ENCODE assay signal across 8 cellular contexts in genomic region chr9:132670359-132670815, GRCh38. TPM values are rescaled to one million over a fixed set of nuclear protein-coding genes. Genes with fewer than 3 reads are reported as not detected.
DNase-seq lines count a peak whose midpoint lies in the region; ATAC-seq and TF ChIP-seq lines count a peak whose summit lies in the region.

Gene GTF3C4, plus strand, starts transcription at chr9:132670464. Its CDS starts 135 bp downstream, at chr9:132670599.

- POLR2A ChIA-PET in SK-N-SH (lab: Yijun Ruan, JAX) = interaction anchor here (1.0 to 3.5 kb wide), 4 partner anchors 18 to 463 kb away, joined by 3 to 32 read pairs (median 4); partner anchors contain the start of gene SETX

- H3K36me3 ChIP-seq in SK-N-SH (replicated peaks in 1 of 2; ENCODE audit: control insufficient read depth in 1 of 2, insufficient read depth in 2 of 2, low read length in 1 of 2) (peaks cover 4 to 8% of the 10 kb centered on the region in 2 experiments), trophoblast cell (ENCODE audit: control insufficient read depth in 1 of 2, insufficient read depth in 2 of 2, low read length in 2 of 2) (no peaks in the 10 kb centered on the region), transverse colon (no peaks in the 10 kb centered on the region)

- H2AK5ac ChIP-seq in trophoblast cell (ENCODE audit: low read length) = peak within 1 kb of the TSS; percentile 84

- H3K4ac ChIP-seq in trophoblast cell (ENCODE audit: low read depth, low read length) = peak within 1 kb of the TSS; percentile 87

- H3K9ac ChIP-seq in SK-N-SH (peak within 1 kb of the TSS; percentile 95), trophoblast cell (ENCODE audit: low read length) (peak within 1 kb of the TSS; percentile 97)

- peak; percentile 51 for ATAC-seq in GM21619 (IDR thresholded peaks at IDR 0.05; ENCODE audit: unreplicated experiment)
- peak; percentile 94 for ATAC-seq in Right ventricle myocardium superior (ENCODE audit: poor library complexity)

- H3K79me1 ChIP-seq in trophoblast cell (ENCODE audit: low read length) = peaks cover 13% of the 10 kb centered on the region

- no CpG with 5 or more reads among the region's 52 CpGs for WGBS in SK-N-SH (ENCODE audit: low lambda C conversion rate)
- WGBS in trophoblast cell (ENCODE audit: extremely low coverage, insufficient coverage, insufficient read length) = no CpG with 5 or more reads among the region's 52 CpGs
- 1% methylated on average over 24 of the region's 52 CpGs; no CpG with 5 or more reads in 1 of the 2 donors for WGBS in transverse colon (ENCODE audit: low coverage in 1 of 2), 2 donors

- in situ Hi-C loops in transverse colon (cut with MboI; ENCODE audit: low pct_ligation_motif_present in 1 of 4, low pct_unique_long_range_greater_than_20kb in 1 of 4, low sequenced_read_pairs in 3 of 4) = no loop called here

- H3K4me3 Mint-ChIP-seq in activated naive CD8-positive, alpha-beta T cell = peak within 1 kb of the TSS; percentile 93

- H4K20me1 ChIP-seq in SK-N-SH (ENCODE audit: insufficient read depth) = peaks cover 41% of the 10 kb centered on the region

- peaks cover 60% of the 10 kb centered on the region for H3K4me1 Mint-ChIP-seq in activated naive CD8-positive, alpha-beta T cell (ENCODE audit: low read depth)

- H2BK12ac ChIP-seq in trophoblast cell (ENCODE audit: low read length) = no peak within 1 kb of the TSS

- H3K9me3 ChIP-seq in SK-N-SH (no peaks in the 10 kb centered on the region), trophoblast cell (ENCODE audit: insufficient read depth, low read depth, low read length) (no peaks in the 10 kb centered on the region), transverse colon (no peaks in the 10 kb centered on the region)

- TF ChIP-seq RAD21 in Ishikawa (IDR thresholded peaks at IDR 0.05; ENCODE audit: low read depth) (no peak), SK-N-SH (IDR thresholded peaks at IDR 0.05; ENCODE audit: low read length) (no peak)

- H3K79me2 ChIP-seq in SK-N-SH (ENCODE audit: insufficient read depth) (peaks cover 89% of the 10 kb centered on the region), trophoblast cell (ENCODE audit: control insufficient read depth, insufficient read depth, low read length, poor library complexity) (peaks cover 16% of the 10 kb centered on the region)

- peak within 1 kb of the TSS; percentile 97 for H2AFZ ChIP-seq in SK-N-SH (ENCODE audit: low read depth)
- H2AFZ ChIP-seq in trophoblast cell (ENCODE audit: insufficient read depth, low read length, poor library complexity) = peak within 1 kb of the TSS; percentile 94

- no peaks in the 10 kb centered on the region for H3K27me3 Mint-ChIP-seq in activated naive CD8-positive, alpha-beta T cell

- H3K36me3 Mint-ChIP-seq in activated naive CD8-positive, alpha-beta T cell = peaks cover 4% of the 10 kb centered on the region

- no peaks in the 10 kb centered on the region for H3K9me3 Mint-ChIP-seq in activated naive CD8-positive, alpha-beta T cell (ENCODE audit: low read depth)

- peak within 1 kb of the TSS; percentile 92 for H3K27ac Mint-ChIP-seq in activated naive CD8-positive, alpha-beta T cell

- CTCF ChIA-PET in SK-N-SH (lab: Yijun Ruan, JAX) = interaction anchor here (0.7 to 4.8 kb wide), 11 partner anchors 9 to 411 kb away, joined by 3 to 37 read pairs (median 3); partner anchors contain the start of genes BARHL1 and CFAP77

- H3K4me2 ChIP-seq in SK-N-SH (peak within 1 kb of the TSS; percentile 97), trophoblast cell (ENCODE audit: low read length) (peak within 1 kb of the TSS; percentile 88)

- H3K27me3 ChIP-seq in SK-N-SH (ENCODE audit: insufficient read depth) (no peaks in the 10 kb centered on the region), trophoblast cell (ENCODE audit: insufficient read depth, low read length) (no peaks in the 10 kb centered on the region), transverse colon (no peaks in the 10 kb centered on the region)

- peak within 1 kb of the TSS; percentile 96 for H3K18ac ChIP-seq in trophoblast cell (ENCODE audit: low read length)

- no peak within 1 kb of the TSS for H3K23ac ChIP-seq in trophoblast cell (ENCODE audit: low read length)

- H3K4me3 ChIP-seq in SK-N-SH (ENCODE audit: low read depth in 2 of 2, low read length in 1 of 2) (peak within 1 kb of the TSS; percentile 97 to 98), trophoblast cell (ENCODE audit: low read depth, low read length) (peak within 1 kb of the TSS; percentile 94), transverse colon (peak within 1 kb of the TSS; percentile 73 to 100 (median 90))

- no peak for TF ChIP-seq POLR2A in transverse colon (IDR thresholded peaks at IDR 0.05)

- H3K9me2 ChIP-seq in SK-N-SH = no peaks in the 10 kb centered on the region

- no peak for TF ChIP-seq EP300 in Ishikawa (IDR thresholded peaks at IDR 0.05; ENCODE audit: borderline replicate concordance)
- 0 out of 4 replicates have a peak, but pooled peaks of 1 of the 2 experiments have one; percentile 24 for TF ChIP-seq EP300 in SK-N-SH (IDR thresholded peaks at IDR 0.05; ENCODE audit: borderline replicate concordance in 1 of 2, low read depth in 1 of 2, low read length in 1 of 2)
- no peak for TF ChIP-seq EP300 in transverse colon (IDR thresholded peaks at IDR 0.05; ENCODE audit: low read depth)

- peak within 1 kb of the TSS; percentile 94 for H3K14ac ChIP-seq in trophoblast cell (ENCODE audit: low read length)

- TF ChIP-seq CTCF in SK-N-SH (IDR thresholded peaks at IDR 0.05) (no peak), transverse colon (IDR thresholded peaks at IDR 0.05) (peak in 1 of 5 experiments; percentile 5)

- DNase-seq in DMS53 treated with DMSO at 0.1 percent for 48 hours (lab: John Stamatoyannopoulos, UW; ENCODE audit: unreplicated experiment) (peak; percentile 60), SK-N-SH (peak; percentile 94), Right ventricle myocardium superior (peak; percentile 92), trophoblast cell (peak; percentile 53 to 81), transverse colon (peak; percentile 87)

- H4K91ac ChIP-seq in trophoblast cell (ENCODE audit: low read depth, low read length) = peak within 1 kb of the TSS; percentile 95

- H2BK120ac ChIP-seq in trophoblast cell (ENCODE audit: insufficient read depth, low read length, poor library complexity) = peak within 1 kb of the TSS; percentile 90

- peaks cover 6% of the 10 kb centered on the region for H3F3A ChIP-seq in SK-N-SH (replicated peaks; ENCODE audit: insufficient read depth)

- peak within 1 kb of the TSS; percentile 96 for H4K12ac ChIP-seq in trophoblast cell (ENCODE audit: low read depth, low read length)

- peaks cover 0 to 15% of the 10 kb centered on the region in 2 experiments; a peak in 2 of 4 replicates for H3K4me1 ChIP-seq in SK-N-SH (ENCODE audit: control insufficient read depth in 1 of 2, insufficient read depth in 2 of 2, low read depth in 1 of 2, low read length in 1 of 2)
- peaks cover 2% of the 10 kb centered on the region in 2 experiments for H3K4me1 ChIP-seq in trophoblast cell (ENCODE audit: control insufficient read depth in 1 of 2, insufficient read depth in 2 of 2, low read length in 2 of 2)
- H3K4me1 ChIP-seq in transverse colon = peaks cover 13 to 39% (median 25%) of the 10 kb centered on the region in 4 donors

- H2BK5ac ChIP-seq in trophoblast cell (ENCODE audit: low read depth, low read length, poor library complexity) = peak within 1 kb of the TSS; percentile 83

- intact Hi-C loops in Right ventricle myocardium superior (cut with DNase I) = no loop called here
- intact Hi-C loops in transverse colon (cut with DNase I; ENCODE audit: low total_unique reads) = no loop called here

- peak within 1 kb of the TSS; percentile 99 for H3K27ac ChIP-seq in SK-N-SH (ENCODE audit: low read depth in 2 of 2, low read length in 1 of 2)
- H3K27ac ChIP-seq in trophoblast cell (ENCODE audit: low read depth, low read length) = peak within 1 kb of the TSS; percentile 96
- H3K27ac ChIP-seq in transverse colon = peak within 1 kb of the TSS; percentile 93 to 99 (median 95)

- H4K8ac ChIP-seq in trophoblast cell (ENCODE audit: low read depth, low read length) = peak within 1 kb of the TSS; percentile 97

TF ChIP-seq in Ishikawa, 13 proteins besides CTCF, POLR2A, EP300 and RAD21:
- 0 out of 2 replicates have a peak, but pooled peaks have one; percentile 15 for TF ChIP-seq TEAD4 (IDR thresholded peaks at IDR 0.05)
- TF ChIP-seq EGR1 (IDR thresholded peaks at IDR 0.05) = no peak

TF ChIP-seq in SK-N-SH, 30 proteins besides CTCF, POLR2A, EP300 and RAD21 (continues in another document):
- no peak for TF ChIP-seq TCF12 (IDR thresholded peaks at IDR 0.05)
- TF ChIP-seq USF1 (IDR thresholded peaks at IDR 0.05; ENCODE audit: borderline replicate concordance, low read depth) = no peak
- peak; percentile 11; the same call in 1 of the 2 replicates for TF ChIP-seq TAF1 (IDR thresholded peaks at IDR 0.05; ENCODE audit: borderline replicate concordance, low read depth, low read length)

RNA-seq across cellular contexts. Expression of gene GTF3C4, which starts in this region (rescaled TPM):
- 2.8 and 3.6 TPM in 2 replicates for polyA plus RNA-seq in SK-N-SH (2012; rRNA removed)
- polyA plus RNA-seq in SK-N-SH (2012; cell fraction: cytosol; rRNA removed) = 4.3 and 4.7 TPM in 2 replicates
- 2.3 and 3.6 TPM in 2 replicates for polyA plus RNA-seq in SK-N-SH (2012; cell fraction: nucleus; rRNA removed)
- total RNA-seq in Right ventricle myocardium superior (7.6 TPM), transverse colon (10 to 100 TPM in 1 of 4 donors, 1 to 10 TPM in 3; 4.0 to 12.3 (median 8.8) TPM)
- 9.4 and 9.5 TPM in 2 replicates for polyA plus RNA-seq in trophoblast cell (2013)

Comparison
In these comparisons a context has a peak if more than half of its experiments do, and no peak if none do; other contexts are left out.
1. Peak in every context shown above with its lines: DNase-seq, ATAC-seq, H3K4me3 ChIP-seq and H3K27ac ChIP-seq.